ENCODE assay signal across 10 cellular contexts in genomic region chr7:17401806-17402627, GRCh38.
DNase-seq lines count a peak whose midpoint lies in the region; ATAC-seq and TF ChIP-seq lines count a peak whose summit lies in the region.
"Had no signal": no experiment of that assay in that cellular context is flagged by ENCODE, and none has a peak within 500 bp of the region (broad histone marks: within the 10 kb centered on the region; RNA-seq: fewer than 3 reads in every experiment).

No MANE protein-coding gene starts in this region.

- H3K9ac ChIP-seq in MM.1S (ENCODE audit: low read length) = no peak overlapping the region

- CTCF ChIA-PET in activated B cell treated with CpG ODN at 0.5 μM for 24 hours (lab: Charles Lee) = no interaction called here

- H3K4me3 Mint-ChIP-seq in activated B cell treated with CpG ODN at 0.5 μM for 24 hours = peak overlapping the region; percentile 60

- no peaks in the 10 kb centered on the region for H3K9me3 ChIP-seq in MM.1S (replicated peaks; ENCODE audit: insufficient read depth, low read length)
- H3K9me3 ChIP-seq: gastrocnemius medialis, upper lobe of right lung had no signal

- H3K9me2 ChIP-seq in MM.1S (replicated peaks; ENCODE audit: insufficient read depth, low read length) = no peaks in the 10 kb centered on the region

- no peaks in the 10 kb centered on the region for H3K79me2 ChIP-seq in MM.1S (ENCODE audit: low read length)

- no peaks in the 10 kb centered on the region for H3K27me3 ChIP-seq in MM.1S (replicated peaks; ENCODE audit: insufficient read depth, low read length)
- H3K27me3 ChIP-seq: gastrocnemius medialis, upper lobe of right lung had no signal

- no peak overlapping the region for H2AFZ ChIP-seq in MM.1S (ENCODE audit: low read length)

- H3K27ac Mint-ChIP-seq in activated B cell treated with CpG ODN at 0.5 μM for 24 hours = peak overlapping the region; percentile 78

- POLR2A ChIA-PET in activated B cell treated with CpG ODN at 0.5 μM for 24 hours (lab: Charles Lee) = interaction anchor here (0.9 kb wide), 1 partner anchor 18 kb away, joined by 3 read pairs; no protein-coding TSS in a partner anchor

- no peaks in the 10 kb centered on the region for H3K4me1 ChIP-seq in MM.1S (ENCODE audit: low read length)
- H3K4me1 ChIP-seq: gastrocnemius medialis had no signal

- H3K36me3 Mint-ChIP-seq in activated B cell treated with CpG ODN at 0.5 μM for 24 hours (ENCODE audit: low read depth) = no peaks in the 10 kb centered on the region

- no peaks in the 10 kb centered on the region for H3K27me3 Mint-ChIP-seq in activated B cell treated with CpG ODN at 0.5 μM for 24 hours

- DNase-seq in GM10266 (ENCODE audit: extremely low spot score) (peak; percentile 6), activated B cell treated with CpG ODN at 0.5 μM for 24 hours (no peak), MM.1S (no peak), cardiac septum (ENCODE audit: low spot score) (no peak), HUDEP-2 (lab: John Stamatoyannopoulos, UW; ENCODE audit: unreplicated experiment in 76 of 76) (no peak), superior temporal gyrus (ENCODE audit: extremely low spot score) (no peak)
- DNase-seq: gastrocnemius medialis, upper lobe of right lung had no signal

- intact Hi-C loops in activated B cell treated with CpG ODN at 0.5 μM for 24 hours (cut with micrococcal nuclease) (loop anchor here (2.0 to 5.0 kb wide), 3 partner anchors 70 to 420 kb away; no protein-coding TSS in a partner anchor), cardiac septum (cut with DNase I) (no loop called here)

- no peak overlapping the region for H3K4me2 ChIP-seq in MM.1S (ENCODE audit: low read depth, low read length)

- no peak overlapping the region for H3K27ac ChIP-seq in MM.1S (ENCODE audit: low read length)
- H3K27ac ChIP-seq: gastrocnemius medialis, upper lobe of right lung had no signal

- no peaks in the 10 kb centered on the region for H4K20me1 ChIP-seq in MM.1S (ENCODE audit: insufficient read depth, low read length)

- TF ChIP-seq CTCF in GM10266 (IDR thresholded peaks at IDR 0.05; ENCODE audit: control insufficient read depth, insufficient read depth, low read depth, missing control alignments) (no peak), activated B cell treated with CpG ODN at 0.5 μM for 24 hours (IDR thresholded peaks at IDR 0.05) (no peak), MM.1S (IDR thresholded peaks at IDR 0.05; ENCODE audit: low read length) (no peak)

- H3K4me1 Mint-ChIP-seq in activated B cell treated with CpG ODN at 0.5 μM for 24 hours = peaks cover 22% of the 10 kb centered on the region

- H3K4me3 ChIP-seq in MM.1S (ENCODE audit: low read length) = no peak overlapping the region
- H3K4me3 ChIP-seq: gastrocnemius medialis, upper lobe of right lung had no signal

- no peaks in the 10 kb centered on the region for H3K36me3 ChIP-seq in MM.1S (replicated peaks; ENCODE audit: insufficient read depth, low read length)
- H3K36me3 ChIP-seq: gastrocnemius medialis, upper lobe of right lung had no signal

- H3K9me3 Mint-ChIP-seq in activated B cell treated with CpG ODN at 0.5 μM for 24 hours = no peaks in the 10 kb centered on the region

- H3F3A ChIP-seq in MM.1S (ENCODE audit: insufficient read depth, low read length) = no peaks in the 10 kb centered on the region

- ATAC-seq in GM19397 (IDR thresholded peaks at IDR 0.05; ENCODE audit: unreplicated experiment) (peak; percentile 63), HG03103 (IDR thresholded peaks at IDR 0.05; ENCODE audit: low read depth, unreplicated experiment) (peak; percentile 63), activated B cell treated with CpG ODN at 0.5 μM for 24 hours (ENCODE audit: low read depth) (peak; percentile 71)
- ATAC-seq: gastrocnemius medialis, upper lobe of right lung had no signal
